In the genomic region with DNA sequence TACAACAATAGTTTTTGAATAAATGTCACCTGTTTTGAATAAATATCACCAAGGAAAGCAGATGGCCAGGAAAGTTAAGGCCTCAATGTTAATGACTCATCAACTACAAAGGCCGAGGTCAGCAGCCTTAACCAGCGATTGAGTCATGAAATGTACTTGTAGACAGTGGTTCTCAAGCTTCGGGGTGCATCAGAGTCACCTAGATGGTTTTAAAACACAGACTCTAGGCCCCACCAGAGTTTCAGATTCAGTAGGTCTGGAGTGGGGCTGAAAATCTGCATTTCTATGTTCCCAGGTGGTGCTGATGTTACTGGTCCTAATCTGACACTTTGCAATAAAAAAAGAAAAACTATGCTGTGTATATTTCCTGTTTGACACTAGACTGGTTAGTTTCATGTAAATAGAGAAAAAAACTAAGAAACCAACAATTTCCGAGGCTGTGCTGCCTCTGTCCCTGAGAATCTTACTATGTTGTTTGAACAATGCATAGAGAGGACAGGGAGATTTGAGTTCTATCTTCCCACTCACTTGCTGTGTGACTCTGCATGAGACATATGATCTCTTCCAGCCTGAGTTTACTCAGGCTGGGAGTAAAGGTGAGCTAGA, we compare ENCODE assay signal across 8 cellular contexts. TPM values are rescaled to one million over a fixed set of nuclear protein-coding genes. Genes with fewer than 3 reads are reported as not detected.
DNase-seq lines count a peak whose midpoint lies in the region; ATAC-seq and TF ChIP-seq lines count a peak whose summit lies in the region.

No MANE protein-coding gene starts in this region.

- no peaks in the 10 kb centered on the region for H3K9me3 ChIP-seq in CD4-positive, CD25-positive, alpha-beta regulatory T cell (ENCODE audit: control insufficient read depth in 2 of 2, low read length in 2 of 2)

- peaks cover 3% of the 10 kb centered on the region for H3K36me3 Mint-ChIP-seq in CD4-positive, CD25-positive, alpha-beta regulatory T cell
- no peaks in the 10 kb centered on the region for H3K36me3 Mint-ChIP-seq in activated B cell treated with CpG ODN at 0.5 μM for 24 hours (ENCODE audit: low read depth)

- ATAC-seq in CD4-positive, CD25-positive, alpha-beta regulatory T cell (ENCODE audit: low read depth in 2 of 2), result peak; percentile 68 to 78
- ATAC-seq in GM19468 (IDR thresholded peaks at IDR 0.05; ENCODE audit: extremely low read depth, unreplicated experiment) (peak; percentile 73), HG03565 (IDR thresholded peaks at IDR 0.05; ENCODE audit: unreplicated experiment) (peak; percentile 66), activated B cell treated with CpG ODN at 0.5 μM for 24 hours (ENCODE audit: low read depth) (peak; percentile 51)

- intact Hi-C loops in activated B cell treated with CpG ODN at 0.5 μM for 24 hours (cut with micrococcal nuclease), result no loop called here

- POLR2A ChIA-PET in activated B cell treated with CpG ODN at 0.5 μM for 24 hours (lab: Charles Lee), result interaction anchor here (1.5 kb wide), 1 partner anchor 12 kb away, joined by 5 read pairs; no protein-coding TSS in a partner anchor

- H3K27ac Mint-ChIP-seq in CD4-positive, CD25-positive, alpha-beta regulatory T cell, result peak overlapping the region; percentile 90 to 95 (median 95)
- H3K27ac Mint-ChIP-seq in activated B cell treated with CpG ODN at 0.5 μM for 24 hours, result peak overlapping the region; percentile 85

- peaks cover 88% of the 10 kb centered on the region for H3K4me1 ChIP-seq in CD4-positive, CD25-positive, alpha-beta regulatory T cell (ENCODE audit: control insufficient read depth, insufficient read depth, low read length, poor library complexity, severe bottlenecking)

- no peaks in the 10 kb centered on the region for H3K27me3 ChIP-seq in CD4-positive, CD25-positive, alpha-beta regulatory T cell (ENCODE audit: control insufficient read depth, insufficient read depth, low read length)

- H3K4me3 Mint-ChIP-seq in CD4-positive, CD25-positive, alpha-beta regulatory T cell, result peak overlapping the region; percentile 47 to 79 (median 64)
- H3K4me3 Mint-ChIP-seq in activated B cell treated with CpG ODN at 0.5 μM for 24 hours, result peak overlapping the region; percentile 9

- peak overlapping the region; percentile 82 for H3K27ac ChIP-seq in CD4-positive, CD25-positive, alpha-beta regulatory T cell (ENCODE audit: insufficient read depth, low read length, poor library complexity, severe bottlenecking)

- DNase-seq in CD4-positive, CD25-positive, alpha-beta regulatory T cell, result peak; percentile 41 to 67 (median 49)
- DNase-seq in activated B cell treated with CpG ODN at 0.5 μM for 24 hours, result no peak
- DNase-seq in epithelial cell of proximal tubule (ENCODE audit: low read depth), result peak; percentile 85
- DNase-seq in stimulated activated CD4-positive, alpha-beta T cell treated with anti-CD3 and anti-CD28 coated beads, Interleukin-4, amount 100 ng/mL, for 24 hours, result peak; percentile 73
- DNase-seq in amygdala (lab: John Stamatoyannopoulos, UW), result no peak
- DNase-seq in hypothalamus (lab: John Stamatoyannopoulos, UW), result no peak

- peak overlapping the region; percentile 59 for H3K4me3 ChIP-seq in CD4-positive, CD25-positive, alpha-beta regulatory T cell (ENCODE audit: low read depth, low read length)
- H3K4me3 ChIP-seq in epithelial cell of proximal tubule (ENCODE audit: low read depth, low read length), result no peak overlapping the region

- TF ChIP-seq CTCF in activated B cell treated with CpG ODN at 0.5 μM for 24 hours (IDR thresholded peaks at IDR 0.05) (no peak), epithelial cell of proximal tubule (conservative IDR thresholded peaks at IDR 0.05; ENCODE audit: low read depth, low read length) (no peak)

- H3K9me3 Mint-ChIP-seq in CD4-positive, CD25-positive, alpha-beta regulatory T cell, result no peaks in the 10 kb centered on the region
- no peaks in the 10 kb centered on the region for H3K9me3 Mint-ChIP-seq in activated B cell treated with CpG ODN at 0.5 μM for 24 hours

- no peaks in the 10 kb centered on the region for H3K36me3 ChIP-seq in CD4-positive, CD25-positive, alpha-beta regulatory T cell (ENCODE audit: control insufficient read depth, insufficient read depth, low read length)

- no peaks in the 10 kb centered on the region for H3K27me3 Mint-ChIP-seq in CD4-positive, CD25-positive, alpha-beta regulatory T cell
- no peaks in the 10 kb centered on the region for H3K27me3 Mint-ChIP-seq in activated B cell treated with CpG ODN at 0.5 μM for 24 hours

- H3K4me1 Mint-ChIP-seq in CD4-positive, CD25-positive, alpha-beta regulatory T cell, result peaks cover 51 to 95% (median 80%) of the 10 kb centered on the region in 4 donors
- H3K4me1 Mint-ChIP-seq in activated B cell treated with CpG ODN at 0.5 μM for 24 hours, result peaks cover 74% of the 10 kb centered on the region

- CTCF ChIA-PET in activated B cell treated with CpG ODN at 0.5 μM for 24 hours (lab: Charles Lee), result no interaction called here

RNA-seq across cellular contexts. Expression of a gene that starts 9.8 kb away (rescaled TPM):
- 34.0 TPM for total RNA-seq in CD4-positive, CD25-positive, alpha-beta regulatory T cell
- 10 to 100 TPM; 39.1 to 69.2 (median 46.1) TPM for polyA plus RNA-seq in CD4-positive, CD25-positive, alpha-beta regulatory T cell
- total RNA-seq in activated B cell treated with CpG ODN at 0.5 μM for 24 hours (26.7 and 28.6 TPM in 2 replicates), epithelial cell of proximal tubule (4.6 and 9.7 TPM in 2 replicates)

RNA-seq across cellular contexts. Expression of a gene that starts 39.1 kb away (rescaled TPM):
- total RNA-seq in CD4-positive, CD25-positive, alpha-beta regulatory T cell, result 9.4 TPM
- 10 to 100 TPM; 49.9 to 63.0 (median 56.1) TPM for polyA plus RNA-seq in CD4-positive, CD25-positive, alpha-beta regulatory T cell
- 10.7 and 12.6 TPM in 2 replicates for total RNA-seq in activated B cell treated with CpG ODN at 0.5 μM for 24 hours
- 7.4 and 13.3 TPM in 2 replicates for total RNA-seq in epithelial cell of proximal tubule

RNA-seq across cellular contexts. Expression of a gene that starts 39.2 kb away (rescaled TPM):
- total RNA-seq in CD4-positive, CD25-positive, alpha-beta regulatory T cell, result 38.5 TPM
- polyA plus RNA-seq in CD4-positive, CD25-positive, alpha-beta regulatory T cell, result 10 to 100 TPM; 14.3 to 19.1 (median 17.8) TPM
- total RNA-seq in activated B cell treated with CpG ODN at 0.5 μM for 24 hours (29.8 and 31.2 TPM in 2 replicates), epithelial cell of proximal tubule (11.4 and 15.3 TPM in 2 replicates)

Comparison
In these comparisons a context has a peak if more than half of its experiments do, and no peak if none do; other contexts are left out.
1. DNase-seq: peak in CD4-positive, CD25-positive, alpha-beta regulatory T cell (3 of 3), epithelial cell of proximal tubule (single experiment) and stimulated activated CD4-positive, alpha-beta T cell treated with anti-CD3 and anti-CD28 coated beads, Interleukin-4, amount 100 ng/mL, for 24 hours (single experiment); none in activated B cell treated with CpG ODN at 0.5 μM for 24 hours (single experiment), amygdala (0 of 56) and hypothalamus (0 of 51).
2. Peak in every context shown above with its lines, with median percentiles within 50 percentile points of each other: ATAC-seq.